Comparison of ENCODE assay signal across 19 cellular contexts in the genomic region with DNA sequence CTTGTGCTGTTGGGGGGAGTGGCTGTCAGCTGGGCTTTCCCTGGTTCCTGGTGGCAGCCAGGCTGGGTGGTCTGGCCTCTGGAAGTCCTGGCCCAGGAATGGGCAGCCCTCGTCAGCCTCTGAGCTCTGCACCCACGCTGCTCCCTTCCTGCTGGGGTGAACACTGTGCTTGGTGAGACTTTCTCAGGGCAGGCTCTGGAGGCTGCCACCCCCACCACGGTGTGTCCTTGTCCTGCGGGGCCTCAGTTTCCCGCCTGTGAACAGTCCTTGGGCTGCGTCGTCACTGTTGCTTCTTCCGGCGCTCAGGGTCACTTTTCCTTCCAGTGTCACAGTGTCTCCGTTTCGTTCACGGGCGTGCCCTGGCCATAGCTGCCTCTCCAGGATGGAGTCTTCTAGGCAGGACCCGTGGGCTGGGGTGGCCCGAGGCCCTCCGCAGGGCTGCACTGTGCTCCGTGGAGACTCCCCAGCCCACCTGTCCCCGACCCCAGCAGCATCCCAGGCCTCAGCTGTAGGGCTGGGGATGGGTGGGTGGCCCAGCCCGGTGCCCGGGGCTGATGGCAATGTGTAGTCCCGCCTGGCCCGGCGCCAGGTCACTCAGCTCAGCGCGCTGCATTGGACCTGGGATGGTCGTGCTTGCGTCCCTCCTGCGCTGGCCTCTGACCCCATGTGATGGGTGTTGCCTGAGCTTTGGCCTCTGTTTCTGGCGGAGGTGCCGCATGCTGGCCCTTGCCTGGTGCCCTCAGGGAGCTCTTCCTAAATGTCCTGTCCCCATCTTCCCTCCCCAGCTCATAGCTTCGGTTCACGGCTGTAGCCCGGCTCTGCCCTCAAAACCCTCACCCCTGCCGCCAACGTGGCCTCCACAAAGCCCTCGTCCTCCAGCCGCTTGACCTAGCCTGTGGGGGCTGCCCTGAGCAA. TPM values are rescaled to one million over a fixed set of nuclear protein-coding genes. Genes with fewer than 3 reads are reported as not detected.
DNase-seq lines count a peak whose midpoint lies in the region; ATAC-seq and TF ChIP-seq lines count a peak whose summit lies in the region.
"Had no signal": no experiment of that assay in that cellular context is flagged by ENCODE, and none has a peak within 500 bp of the region (broad histone marks: within the 10 kb centered on the region; RNA-seq: fewer than 3 reads in every experiment).

No MANE protein-coding gene starts in this region.

- H3K79me1 ChIP-seq in mesenchymal stem cell (replicated peaks; ENCODE audit: low read length, poor library complexity, severe bottlenecking) = no peaks in the 10 kb centered on the region

- H4K8ac ChIP-seq in mesenchymal stem cell (ENCODE audit: low read length) = no peak overlapping the region

- H3K4me3 ChIP-seq in mesenchymal stem cell (ENCODE audit: insufficient read depth in 1 of 2, low read depth in 1 of 2, low read length in 2 of 2) (no peak overlapping the region), suprapubic skin (no peak overlapping the region)
- H3K4me3 ChIP-seq: cardiac muscle cell, GM23248, smooth muscle cell had no signal

- peak; percentile 39 for DNase-seq in natural killer cell treated with Interleukin-12 subunit alpha and Interleukin-12 subunit beta and Interleukin-15 and Interleukin-18, amount 100 ng/mL, for 72 hours (ENCODE audit: low spot score)
- DNase-seq in natural killer cell (no peak), ecto neural progenitor cell (ENCODE audit: low spot score) (peak; percentile 46), mesenchymal stem cell (no peak), suprapubic skin (ENCODE audit: low spot score in 2 of 2) (peak; percentile 64 to 77), pons (ENCODE audit: low spot score) (no peak), occipital lobe (lab: John Stamatoyannopoulos, UW) (no peak), NCI-H526 (lab: John Stamatoyannopoulos, UW) (no peak)
- DNase-seq: activated CD4-positive, alpha-beta T cell treated with anti-CD3 and anti-CD28 coated beads, Interleukin-2, amount 50 U/mL, for 48 hours; activated T-cell treated with anti-CD3 and anti-CD28 coated beads, Interleukin-2, amount 50 U/mL, for 24 hours; DMS79 treated with DMSO at 0.1 percent for 48 hours; effector CD8-positive, alpha-beta T cell; GM23248; midbrain; NCI-H1417 treated with DMSO at 0.1 percent for 48 hours; NCI-H2171 treated with DMSO at 0.1 percent for 48 hours had no signal

- H2BK15ac ChIP-seq in mesenchymal stem cell (ENCODE audit: low read depth, poor library complexity, severe bottlenecking) = no peak overlapping the region

- H3K36me3 Mint-ChIP-seq in natural killer cell treated with Interleukin-12 subunit alpha and Interleukin-12 subunit beta and Interleukin-15 and Interleukin-18, amount 100 ng/mL, for 72 hours = no peaks in the 10 kb centered on the region
- no peaks in the 10 kb centered on the region for H3K36me3 Mint-ChIP-seq in natural killer cell

- H3K27ac Mint-ChIP-seq in natural killer cell treated with Interleukin-12 subunit alpha and Interleukin-12 subunit beta and Interleukin-15 and Interleukin-18, amount 100 ng/mL, for 72 hours = no peak overlapping the region
- no peak overlapping the region for H3K27ac Mint-ChIP-seq in natural killer cell
- H3K27ac Mint-ChIP-seq: activated T-cell treated with anti-CD3 and anti-CD28 coated beads, Interleukin-2, amount 50 U/mL, for 24 hours had no signal

- H3K4me2 ChIP-seq in mesenchymal stem cell (ENCODE audit: low read length, poor library complexity, severe bottlenecking) = no peak overlapping the region
- H3K4me2 ChIP-seq: smooth muscle cell had no signal

- no peak overlapping the region for H2AFZ ChIP-seq in mesenchymal stem cell (ENCODE audit: low read depth, low read length)
- H2AFZ ChIP-seq: GM23248 had no signal

- no peak overlapping the region for H2BK120ac ChIP-seq in mesenchymal stem cell (ENCODE audit: low read depth, low read length)

- H3K4me1 Mint-ChIP-seq in natural killer cell treated with Interleukin-12 subunit alpha and Interleukin-12 subunit beta and Interleukin-15 and Interleukin-18, amount 100 ng/mL, for 72 hours (ENCODE audit: low read depth in 2 of 2) = no peaks in the 10 kb centered on the region
- no peaks in the 10 kb centered on the region for H3K4me1 Mint-ChIP-seq in natural killer cell

- no peak overlapping the region for H3K23ac ChIP-seq in mesenchymal stem cell (ENCODE audit: low read length in 2 of 2)

- H3K9me3 Mint-ChIP-seq in natural killer cell treated with Interleukin-12 subunit alpha and Interleukin-12 subunit beta and Interleukin-15 and Interleukin-18, amount 100 ng/mL, for 72 hours = no peaks in the 10 kb centered on the region
- H3K9me3 Mint-ChIP-seq in natural killer cell = no peaks in the 10 kb centered on the region
- H3K9me3 Mint-ChIP-seq: activated T-cell treated with anti-CD3 and anti-CD28 coated beads, Interleukin-2, amount 50 U/mL, for 24 hours had no signal

- no peak overlapping the region for H2AK5ac ChIP-seq in mesenchymal stem cell (ENCODE audit: low read length, severe bottlenecking)

- H2BK5ac ChIP-seq in mesenchymal stem cell (ENCODE audit: low read depth, low read length, poor library complexity, severe bottlenecking) = no peak overlapping the region

- no peak overlapping the region for H3K9ac ChIP-seq in mesenchymal stem cell (ENCODE audit: low read length)
- H3K9ac ChIP-seq: GM23248 had no signal

- H3K27me3 ChIP-seq in mesenchymal stem cell (ENCODE audit: control insufficient read depth in 1 of 2, insufficient read depth in 1 of 2, low read length in 2 of 2) (peaks cover 33 to 51% of the 10 kb centered on the region in 2 experiments), suprapubic skin (peaks cover 20% of the 10 kb centered on the region)
- H3K27me3 ChIP-seq: cardiac muscle cell had no signal

- 91% methylated on average over 37 of the region's 37 CpGs for WGBS in mesenchymal stem cell
- WGBS in suprapubic skin = 87% methylated on average over 29 of the region's 37 CpGs

- H3K4me1 ChIP-seq in mesenchymal stem cell (ENCODE audit: control insufficient read depth, insufficient read depth, low read depth, low read length) (peaks cover 17% of the 10 kb centered on the region), suprapubic skin (peaks cover 13% of the 10 kb centered on the region)

- H3K27me3 Mint-ChIP-seq in natural killer cell treated with Interleukin-12 subunit alpha and Interleukin-12 subunit beta and Interleukin-15 and Interleukin-18, amount 100 ng/mL, for 72 hours = no peaks in the 10 kb centered on the region
- H3K27me3 Mint-ChIP-seq in natural killer cell (ENCODE audit: low read depth in 2 of 2) = peaks cover 0 to 4% of the 10 kb centered on the region in 2 donors

- TF ChIP-seq POLR2A in suprapubic skin (IDR thresholded peaks at IDR 0.05) = no peak

- no peak overlapping the region for H3K14ac ChIP-seq in mesenchymal stem cell (ENCODE audit: low read length in 2 of 2)

- intact Hi-C loops in natural killer cell (cut with micrococcal nuclease) = no loop called here

- H3K4me3 Mint-ChIP-seq in natural killer cell treated with Interleukin-12 subunit alpha and Interleukin-12 subunit beta and Interleukin-15 and Interleukin-18, amount 100 ng/mL, for 72 hours = no peak overlapping the region
- no peak overlapping the region for H3K4me3 Mint-ChIP-seq in natural killer cell
- H3K4me3 Mint-ChIP-seq: activated T-cell treated with anti-CD3 and anti-CD28 coated beads, Interleukin-2, amount 50 U/mL, for 24 hours had no signal

- H3K27ac ChIP-seq in mesenchymal stem cell (ENCODE audit: low read length, poor library complexity, severe bottlenecking) (no peak overlapping the region), suprapubic skin (no peak overlapping the region)
- H3K27ac ChIP-seq: cardiac muscle cell, GM23248 had no signal

- H4K91ac ChIP-seq in mesenchymal stem cell (ENCODE audit: low read length) = peak overlapping the region; percentile 18

- peak overlapping the region; percentile 16 to 56 for H2BK12ac ChIP-seq in mesenchymal stem cell (ENCODE audit: low read length in 2 of 2)

- H3K36me3 ChIP-seq in mesenchymal stem cell (ENCODE audit: control insufficient read depth in 1 of 2, insufficient read depth in 2 of 2, low read depth in 1 of 2, low read length in 2 of 2) = no peaks in the 10 kb centered on the region
- H3K36me3 ChIP-seq in suprapubic skin = no peaks in the 10 kb centered on the region
- H3K36me3 ChIP-seq: cardiac muscle cell had no signal

- no peak for TF ChIP-seq EP300 in suprapubic skin (IDR thresholded peaks at IDR 0.05)

- H3K18ac ChIP-seq in mesenchymal stem cell (ENCODE audit: low read depth in 1 of 2, low read length in 2 of 2) = no peak overlapping the region

- no peak for ATAC-seq in natural killer cell treated with Interleukin-12 subunit alpha and Interleukin-12 subunit beta and Interleukin-15 and Interleukin-18, amount 100 ng/mL, for 72 hours
- no peak for ATAC-seq in natural killer cell

- TF ChIP-seq CTCF in natural killer cell (IDR thresholded peaks at IDR 0.05) (no peak), suprapubic skin (IDR thresholded peaks at IDR 0.05) (no peak)

- H3K9me3 ChIP-seq in mesenchymal stem cell (ENCODE audit: control insufficient read depth, low read length) (no peaks in the 10 kb centered on the region), suprapubic skin (no peaks in the 10 kb centered on the region)

- H3K4ac ChIP-seq in mesenchymal stem cell (ENCODE audit: low read depth in 1 of 2, low read length in 2 of 2) = no peak overlapping the region

RNA-seq across cellular contexts. Expression of gene KIF26A, which starts 6.8 kb away (rescaled TPM):
- total RNA-seq in natural killer cell treated with Interleukin-12 subunit alpha and Interleukin-12 subunit beta and Interleukin-15 and Interleukin-18, amount 100 ng/mL, for 72 hours = not detected
- total RNA-seq in natural killer cell (not detected), suprapubic skin (1 to 10 TPM; 2.1 to 6.1 (median 4.6) TPM), occipital lobe (13.1 TPM)
- polyA plus RNA-seq in mesenchymal stem cell (2013, experiment 1 of 2) = 1.7 TPM
- polyA plus RNA-seq in mesenchymal stem cell (2013, experiment 2 of 2) = 1.7 TPM
- total RNA-seq: GM23248, HT-29 had no signal
- polyA plus RNA-seq: GM23248 had no signal

RNA-seq across cellular contexts. Expression of gene ASPG, which starts 59.7 kb away (rescaled TPM):
- not detected for total RNA-seq in natural killer cell treated with Interleukin-12 subunit alpha and Interleukin-12 subunit beta and Interleukin-15 and Interleukin-18, amount 100 ng/mL, for 72 hours
- total RNA-seq in natural killer cell (not detected), suprapubic skin (10 to 100 TPM; 26.0 to 38.5 (median 28.2) TPM), occipital lobe (0.94 TPM)
- not detected for polyA plus RNA-seq in mesenchymal stem cell (2013, experiment 1 of 2)
- polyA plus RNA-seq in mesenchymal stem cell (2013, experiment 2 of 2) = not detected
- total RNA-seq: GM23248, HT-29 had no signal
- polyA plus RNA-seq: GM23248 had no signal

Comparison
In these comparisons a context has a peak if more than half of its experiments do, and no peak if none do; other contexts are left out.
1. DNase-seq: peak in natural killer cell treated with Interleukin-12 subunit alpha and Interleukin-12 subunit beta and Interleukin-15 and Interleukin-18, amount 100 ng/mL, for 72 hours (single experiment), ecto neural progenitor cell (single experiment) and suprapubic skin (2 of 2); none in natural killer cell (single experiment), mesenchymal stem cell (single experiment), pons (single experiment), occipital lobe (single experiment) and NCI-H526 (0 of 2).
2. RNA of gene ASPG, which starts 59.7 kb away (total RNA-seq): 26.0 to 38.5 TPM in suprapubic skin; 0.94 TPM in occipital lobe (single experiment), not detected in natural killer cell and not detected in natural killer cell treated with Interleukin-12 subunit alpha and Interleukin-12 subunit beta and Interleukin-15 and Interleukin-18, amount 100 ng/mL, for 72 hours; every median in the first group is over 10 times any median in the second.